14 cellular contexts compared by ENCODE assay signal in genomic region chr6:99790679-99791078, GRCh38.
DNase-seq lines count a peak whose midpoint lies in the region; ATAC-seq and TF ChIP-seq lines count a peak whose summit lies in the region.
"Had no signal": no experiment of that assay in that cellular context is flagged by ENCODE, and none has a peak within 500 bp of the region (broad histone marks: within the 10 kb centered on the region; RNA-seq: fewer than 3 reads in every experiment).

No MANE protein-coding gene starts in this region.

- H3K27ac ChIP-seq in RWPE2 (ENCODE audit: poor library complexity, severe bottlenecking) (no peak overlapping the region), neural cell (ENCODE audit: low read length) (no peak overlapping the region)
- H3K27ac ChIP-seq: HL-60 had no signal

- peak; percentile 55 for TF ChIP-seq RAD21 in neural cell (conservative IDR thresholded peaks at IDR 0.05)

- no peaks in the 10 kb centered on the region for H3F3A ChIP-seq in neural cell (ENCODE audit: insufficient read depth, low read length, poor library complexity, severe bottlenecking)

- peaks cover 6% of the 10 kb centered on the region for H3K27me3 ChIP-seq in RWPE2 (ENCODE audit: insufficient read depth, poor library complexity, severe bottlenecking)
- no peaks in the 10 kb centered on the region for H3K27me3 ChIP-seq in neural cell (ENCODE audit: insufficient read depth, low read depth, low read length)

- H2AFZ ChIP-seq in neural cell (ENCODE audit: low read depth, low read length) = no peak overlapping the region

- H3K9ac ChIP-seq in neural cell (ENCODE audit: low read length) = no peak overlapping the region

- no peak overlapping the region for H3K4me2 ChIP-seq in neural cell (ENCODE audit: low read length)

- H3K79me2 ChIP-seq in neural cell (replicated peaks; ENCODE audit: insufficient read depth, low read length) = no peaks in the 10 kb centered on the region

- H3K27me3 Mint-ChIP-seq in HFFc6 (ENCODE audit: insufficient read depth) = peaks cover 16% of the 10 kb centered on the region

- H3K9me3 Mint-ChIP-seq in HFFc6 = no peaks in the 10 kb centered on the region
- H3K9me3 Mint-ChIP-seq: activated CD4-positive, alpha-beta memory T cell treated with anti-CD3 and anti-CD28 coated beads, Interleukin-2, amount 10 ng/mL, durations not matched to agents 7 days and 5 days; activated naive CD4-positive, alpha-beta T cell treated with anti-CD3 and anti-CD28 coated beads, Interleukin-2, amount 50 U/mL, for 24 hours had no signal

- H3K36me3 Mint-ChIP-seq in HFFc6 (ENCODE audit: low read depth) = no peaks in the 10 kb centered on the region
- H3K36me3 Mint-ChIP-seq: activated naive CD4-positive, alpha-beta T cell treated with anti-CD3 and anti-CD28 coated beads, Interleukin-2, amount 50 U/mL, for 24 hours had no signal

- H3K4me3 Mint-ChIP-seq in HFFc6 = no peak overlapping the region
- H3K4me3 Mint-ChIP-seq: activated CD4-positive, alpha-beta memory T cell treated with anti-CD3 and anti-CD28 coated beads, Interleukin-2, amount 10 ng/mL, durations not matched to agents 7 days and 5 days; activated naive CD4-positive, alpha-beta T cell treated with anti-CD3 and anti-CD28 coated beads, Interleukin-2, amount 50 U/mL, for 24 hours had no signal

- H3K4me1 ChIP-seq in RWPE2 (ENCODE audit: insufficient read depth, poor library complexity, severe bottlenecking) = no peaks in the 10 kb centered on the region

- H3K27ac Mint-ChIP-seq in HFFc6 = no peak overlapping the region
- H3K27ac Mint-ChIP-seq: activated CD4-positive, alpha-beta memory T cell treated with anti-CD3 and anti-CD28 coated beads, Interleukin-2, amount 10 ng/mL, durations not matched to agents 7 days and 5 days; activated naive CD4-positive, alpha-beta T cell treated with anti-CD3 and anti-CD28 coated beads, Interleukin-2, amount 50 U/mL, for 24 hours had no signal

- H3K4me3 ChIP-seq in RWPE2 (ENCODE audit: severe bottlenecking) (no peak overlapping the region), neural cell (ENCODE audit: low read length) (no peak overlapping the region)

- ATAC-seq in RWPE2 (ENCODE audit: low read depth) (no peak; the same call in 2 of the 3 replicates), HG03175 (IDR thresholded peaks at IDR 0.05; ENCODE audit: unreplicated experiment) (no peak)

- no peaks in the 10 kb centered on the region for H3K36me3 ChIP-seq in RWPE2 (ENCODE audit: low read depth)
- H3K36me3 ChIP-seq in neural cell (ENCODE audit: insufficient read depth, low read length) = no peaks in the 10 kb centered on the region

- H3K9me3 ChIP-seq in RWPE2 (ENCODE audit: severe bottlenecking) (no peaks in the 10 kb centered on the region), neural cell (ENCODE audit: low read length) (no peaks in the 10 kb centered on the region)

- TF ChIP-seq CTCF in HFFc6 (IDR thresholded peaks at IDR 0.05) (peak; percentile 72), RWPE2 (IDR thresholded peaks at IDR 0.05; ENCODE audit: poor library complexity, severe bottlenecking) (peak; percentile 46), neural cell (IDR thresholded peaks at IDR 0.05; ENCODE audit: poor library complexity, severe bottlenecking) (peak; percentile 62)

- peak; percentile 9 for DNase-seq in NCI-H1436 (lab: John Stamatoyannopoulos, UW)
- DNase-seq in NCI-H1436 treated with DMSO at 0.1 percent for 48 hours (lab: John Stamatoyannopoulos, UW) = no peak
- no peak for DNase-seq in HFFc6
- no peak for DNase-seq in RWPE2 (ENCODE audit: low spot score)
- DNase-seq in NCI-H524 treated with DMSO at 0.1 percent for 48 hours (lab: John Stamatoyannopoulos, UW) = no peak
- DNase-seq in DMS153 treated with DMSO at 0.1 percent for 48 hours (lab: John Stamatoyannopoulos, UW; ENCODE audit: unreplicated experiment) = no peak
- DNase-seq: activated CD4-positive, alpha-beta memory T cell treated with anti-CD3 and anti-CD28 coated beads, Interleukin-2, amount 10 ng/mL, durations not matched to agents 7 days and 5 days; mesendoderm; NCI-H2029 treated with DMSO at 0.1 percent for 48 hours; T-helper 1 cell had no signal

- no peaks in the 10 kb centered on the region for H3K4me1 Mint-ChIP-seq in HFFc6 (ENCODE audit: low read depth)
- H3K4me1 Mint-ChIP-seq: activated CD4-positive, alpha-beta memory T cell treated with anti-CD3 and anti-CD28 coated beads, Interleukin-2, amount 10 ng/mL, durations not matched to agents 7 days and 5 days; activated naive CD4-positive, alpha-beta T cell treated with anti-CD3 and anti-CD28 coated beads, Interleukin-2, amount 50 U/mL, for 24 hours had no signal

- no peaks in the 10 kb centered on the region for H4K20me1 ChIP-seq in neural cell (ENCODE audit: insufficient read depth)

- H3K9me2 ChIP-seq in neural cell (ENCODE audit: insufficient read depth, low read length) = no peaks in the 10 kb centered on the region

- no peak for TF ChIP-seq EP300 in neural cell (conservative IDR thresholded peaks at IDR 0.05; ENCODE audit: poor library complexity, severe bottlenecking)

TF ChIP-seq in neural cell, 6 proteins besides CTCF, POLR2A, EP300 and RAD21:
- TF ChIP-seq, protein P1, sequence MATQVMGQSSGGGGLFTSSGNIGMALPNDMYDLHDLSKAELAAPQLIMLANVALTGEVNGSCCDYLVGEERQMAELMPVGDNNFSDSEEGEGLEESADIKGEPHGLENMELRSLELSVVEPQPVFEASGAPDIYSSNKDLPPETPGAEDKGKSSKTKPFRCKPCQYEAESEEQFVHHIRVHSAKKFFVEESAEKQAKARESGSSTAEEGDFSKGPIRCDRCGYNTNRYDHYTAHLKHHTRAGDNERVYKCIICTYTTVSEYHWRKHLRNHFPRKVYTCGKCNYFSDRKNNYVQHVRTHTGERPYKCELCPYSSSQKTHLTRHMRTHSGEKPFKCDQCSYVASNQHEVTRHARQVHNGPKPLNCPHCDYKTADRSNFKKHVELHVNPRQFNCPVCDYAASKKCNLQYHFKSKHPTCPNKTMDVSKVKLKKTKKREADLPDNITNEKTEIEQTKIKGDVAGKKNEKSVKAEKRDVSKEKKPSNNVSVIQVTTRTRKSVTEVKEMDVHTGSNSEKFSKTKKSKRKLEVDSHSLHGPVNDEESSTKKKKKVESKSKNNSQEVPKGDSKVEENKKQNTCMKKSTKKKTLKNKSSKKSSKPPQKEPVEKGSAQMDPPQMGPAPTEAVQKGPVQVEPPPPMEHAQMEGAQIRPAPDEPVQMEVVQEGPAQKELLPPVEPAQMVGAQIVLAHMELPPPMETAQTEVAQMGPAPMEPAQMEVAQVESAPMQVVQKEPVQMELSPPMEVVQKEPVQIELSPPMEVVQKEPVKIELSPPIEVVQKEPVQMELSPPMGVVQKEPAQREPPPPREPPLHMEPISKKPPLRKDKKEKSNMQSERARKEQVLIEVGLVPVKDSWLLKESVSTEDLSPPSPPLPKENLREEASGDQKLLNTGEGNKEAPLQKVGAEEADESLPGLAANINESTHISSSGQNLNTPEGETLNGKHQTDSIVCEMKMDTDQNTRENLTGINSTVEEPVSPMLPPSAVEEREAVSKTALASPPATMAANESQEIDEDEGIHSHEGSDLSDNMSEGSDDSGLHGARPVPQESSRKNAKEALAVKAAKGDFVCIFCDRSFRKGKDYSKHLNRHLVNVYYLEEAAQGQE (IDR thresholded peaks at IDR 0.05; ENCODE audit: borderline replicate concordance) = no peak
- TF ChIP-seq SMC3 (conservative IDR thresholded peaks at IDR 0.05; ENCODE audit: poor library complexity) = peak; percentile 67
